8 cellular contexts compared by ENCODE assay signal in genomic region chr18:52339891-52340371, GRCh38. TPM values are rescaled to one million over a fixed set of nuclear protein-coding genes. Genes with fewer than 3 reads are reported as not detected.
DNase-seq lines count a peak whose midpoint lies in the region; ATAC-seq and TF ChIP-seq lines count a peak whose summit lies in the region.

Gene DCC, plus strand, starts transcription at chr18:52340197. Its CDS starts 591 bp downstream, at chr18:52340788.

- H3K4me1 ChIP-seq in suprapubic skin, result peaks cover 5% of the 10 kb centered on the region

- no peak for TF ChIP-seq EP300 in suprapubic skin (IDR thresholded peaks at IDR 0.05)

- ATAC-seq in esophagus mucosa (no peak), HG03175 (IDR thresholded peaks at IDR 0.05; ENCODE audit: unreplicated experiment) (no peak)

- no peak within 1 kb of the TSS for H3K4me3 ChIP-seq in NB4 (ENCODE audit: low read depth, low read length)
- H3K4me3 ChIP-seq in suprapubic skin, result peak within 1 kb of the TSS; percentile 33

- no peaks in the 10 kb centered on the region for H3K9me3 ChIP-seq in suprapubic skin

- H3K36me3 ChIP-seq in suprapubic skin, result no peaks in the 10 kb centered on the region

- WGBS in suprapubic skin, result 3% methylated on average over 27 of the region's 27 CpGs

- in situ Hi-C loops in G401 (cut with HindIII; ENCODE audit: low sequenced_read_pairs), result no loop called here

- no peak within 1 kb of the TSS for H3K27ac ChIP-seq in suprapubic skin

- no peak for TF ChIP-seq CTCF in NB4 (IDR thresholded peaks at IDR 0.05; ENCODE audit: low read depth, low read length)
- peak in 1 of 2 donors; percentile 17 for TF ChIP-seq CTCF in suprapubic skin (IDR thresholded peaks at IDR 0.05)

- TF ChIP-seq POLR2A in NB4 (IDR thresholded peaks at IDR 0.05; ENCODE audit: extremely low read depth, insufficient read length), result no peak
- TF ChIP-seq POLR2A in suprapubic skin (IDR thresholded peaks at IDR 0.05), result no peak

- H3K27me3 ChIP-seq in suprapubic skin, result peaks cover 35% of the 10 kb centered on the region

- DNase-seq in G401 (ENCODE audit: low spot score), result peak; percentile 24
- peak; percentile 4 for DNase-seq in NB4 (ENCODE audit: low read depth)
- peak in 55 of 58 donors; percentile 2 to 78 (median 51) for DNase-seq in anterior cingulate cortex (lab: John Stamatoyannopoulos, UW)
- peak; percentile 79 for DNase-seq in inferior parietal cortex (ENCODE audit: extremely low spot score)
- peak in 1 of 2 donors; percentile 78 for DNase-seq in suprapubic skin (ENCODE audit: low spot score in 2 of 2)
- no peak for DNase-seq in activated CD8-positive, alpha-beta memory T cell treated with anti-CD3 and anti-CD28 coated beads, Interleukin-2, amount 50 U/mL, for 4 hours

RNA-seq across cellular contexts. Expression of gene DCC, which starts in this region (rescaled TPM):
- not detected in 2 replicates for total RNA-seq in G401 (2014; rRNA removed; shearing (Covaris generic))
- under 1 TPM in 1 of 4 donors, not detected in 3; 0.16 TPM for total RNA-seq in suprapubic skin
- total RNA-seq in esophagus mucosa, result not detected

Comparison
In these comparisons a context has a peak if more than half of its experiments do, and no peak if none do; other contexts are left out.
1. Peak in DNase-seq in G401; RNA of the gene not detected or under 1 TPM.